12 cellular contexts compared by ENCODE assay signal in genomic region chr6:148969679-148970078, GRCh38.
DNase-seq lines count a peak whose midpoint lies in the region; TF ChIP-seq lines count a peak whose summit lies in the region.
"Had no signal": no experiment of that assay in that cellular context is flagged by ENCODE, and none has a peak within 500 bp of the region (broad histone marks: within the 10 kb centered on the region; RNA-seq: fewer than 3 reads in every experiment).

No MANE protein-coding gene starts in this region.

- H2AK5ac ChIP-seq in trophoblast cell (ENCODE audit: low read length): no peak overlapping the region

- no peak overlapping the region for H2AFZ ChIP-seq in trophoblast cell (ENCODE audit: insufficient read depth, low read length, poor library complexity)

- H3K4ac ChIP-seq in trophoblast cell (ENCODE audit: low read depth, low read length): no peak overlapping the region

- H3K27ac ChIP-seq in trophoblast cell (ENCODE audit: low read depth, low read length): no peak overlapping the region
- H3K27ac ChIP-seq in CD8-positive, alpha-beta memory T cell (ENCODE audit: low read depth, low read length): no peak overlapping the region

- WGBS in trophoblast cell (ENCODE audit: extremely low coverage, insufficient coverage, insufficient read length): no CpG with 5 or more reads among the region's 10 CpGs

- intact Hi-C loops in CD14-positive monocyte (cut with micrococcal nuclease): no loop called here

- H2BK120ac ChIP-seq in trophoblast cell (ENCODE audit: insufficient read depth, low read length, poor library complexity): no peak overlapping the region

- H4K91ac ChIP-seq in trophoblast cell (ENCODE audit: low read depth, low read length): no peak overlapping the region

- H3K36me3 ChIP-seq in H7 (replicated peaks; ENCODE audit: control insufficient read depth, insufficient read depth, low read length): no peaks in the 10 kb centered on the region; the same call in 1 of the 2 replicates
- H3K36me3 ChIP-seq in trophoblast cell (ENCODE audit: control insufficient read depth in 1 of 2, insufficient read depth in 2 of 2, low read length in 2 of 2): no peaks in the 10 kb centered on the region
- no peaks in the 10 kb centered on the region for H3K36me3 ChIP-seq in CD8-positive, alpha-beta memory T cell (ENCODE audit: insufficient read depth, low read length)

- H3K18ac ChIP-seq in trophoblast cell (ENCODE audit: low read length): no peak overlapping the region

- no peak overlapping the region for H4K8ac ChIP-seq in trophoblast cell (ENCODE audit: low read depth, low read length)

- H3K27ac Mint-ChIP-seq in CD14-positive monocyte: no peak overlapping the region
- H3K27ac Mint-ChIP-seq in CD8-positive, alpha-beta memory T cell: no peak overlapping the region
- H3K27ac Mint-ChIP-seq: activated B cell treated with CpG ODN at 0.5 μM for 24 hours had no signal

- no peak overlapping the region for H2BK12ac ChIP-seq in trophoblast cell (ENCODE audit: low read length)

- no peaks in the 10 kb centered on the region for H3K36me3 Mint-ChIP-seq in CD14-positive monocyte
- peaks cover 0 to 24% (median 1%) of the 10 kb centered on the region in 3 donors for H3K36me3 Mint-ChIP-seq in CD8-positive, alpha-beta memory T cell

- POLR2A ChIA-PET in CD8-positive, alpha-beta memory T cell (lab: Charles Lee): no interaction called here

- peaks cover 0 to 2% of the 10 kb centered on the region in 2 experiments for H3K4me1 ChIP-seq in trophoblast cell (ENCODE audit: control insufficient read depth in 1 of 2, insufficient read depth in 2 of 2, low read length in 2 of 2)
- H3K4me1 ChIP-seq in CD8-positive, alpha-beta memory T cell (ENCODE audit: insufficient read depth, low read length): no peaks in the 10 kb centered on the region

- no peak overlapping the region for H2BK5ac ChIP-seq in trophoblast cell (ENCODE audit: low read depth, low read length, poor library complexity)

- CTCF ChIA-PET in CD8-positive, alpha-beta memory T cell (lab: Charles Lee): no interaction called here

- H3K27me3 Mint-ChIP-seq in CD14-positive monocyte (ENCODE audit: low read depth in 3 of 3): peaks cover 14 to 16% (median 15%) of the 10 kb centered on the region in 3 donors
- H3K27me3 Mint-ChIP-seq in CD8-positive, alpha-beta memory T cell: peaks cover 0 to 4% of the 10 kb centered on the region in 2 donors
- H3K27me3 Mint-ChIP-seq: activated B cell treated with CpG ODN at 0.5 μM for 24 hours had no signal

- H3K9ac ChIP-seq in trophoblast cell (ENCODE audit: low read length): no peak overlapping the region

- no peak overlapping the region for H3K23ac ChIP-seq in trophoblast cell (ENCODE audit: low read length)

- no peaks in the 10 kb centered on the region for H3K9me3 Mint-ChIP-seq in CD14-positive monocyte
- no peaks in the 10 kb centered on the region for H3K9me3 Mint-ChIP-seq in CD8-positive, alpha-beta memory T cell
- H3K9me3 Mint-ChIP-seq: activated B cell treated with CpG ODN at 0.5 μM for 24 hours had no signal

- peaks cover 4% of the 10 kb centered on the region for H3K4me1 Mint-ChIP-seq in CD14-positive monocyte
- H3K4me1 Mint-ChIP-seq in CD8-positive, alpha-beta memory T cell: peaks cover 0 to 12% (median 6%) of the 10 kb centered on the region in 3 donors

- H3K79me1 ChIP-seq in trophoblast cell (ENCODE audit: low read length): no peaks in the 10 kb centered on the region

- no peak overlapping the region for H3K4me3 Mint-ChIP-seq in CD14-positive monocyte
- H3K4me3 Mint-ChIP-seq in CD8-positive, alpha-beta memory T cell: no peak overlapping the region
- H3K4me3 Mint-ChIP-seq: activated B cell treated with CpG ODN at 0.5 μM for 24 hours had no signal

- DNase-seq in H7 (peak; percentile 50), NCI-H345 treated with DMSO at 0.1 percent for 48 hours (lab: John Stamatoyannopoulos, UW; ENCODE audit: unreplicated experiment) (peak; percentile 75), fibroblast of mammary gland (ENCODE audit: low read depth) (peak; percentile 60), trophoblast cell (peak; percentile 62 to 80), SIG-M5 treated with dmso at 0.1 percent for 504 hours (lab: John Stamatoyannopoulos, UW; ENCODE audit: unreplicated experiment) (no peak), CD14-positive monocyte (ENCODE audit: low spot score) (no peak)
- no peak for DNase-seq in CD8-positive, alpha-beta memory T cell
- DNase-seq in stimulated activated CD4-positive, alpha-beta T cell treated with anti-CD3 and anti-CD28 coated beads, Interleukin-4, amount 100 ng/mL, for 1 hour: no peak
- DNase-seq: activated B cell treated with CpG ODN at 0.5 μM for 24 hours; activated gamma-delta T cell treated with Interleukin-2 at 50 U/mL for 16 hours; effector CD4-positive, alpha-beta T cell; occipital lobe had no signal

- H4K12ac ChIP-seq in trophoblast cell (ENCODE audit: low read depth, low read length): no peak overlapping the region

- no peaks in the 10 kb centered on the region for H3K27me3 ChIP-seq in H7 (ENCODE audit: control insufficient read depth, insufficient read depth, low read length)
- no peaks in the 10 kb centered on the region for H3K27me3 ChIP-seq in trophoblast cell (ENCODE audit: insufficient read depth, low read length)
- no peaks in the 10 kb centered on the region for H3K27me3 ChIP-seq in CD8-positive, alpha-beta memory T cell (ENCODE audit: insufficient read depth, low read length, poor library complexity, severe bottlenecking)

- H3K4me2 ChIP-seq in trophoblast cell (ENCODE audit: low read length): no peak overlapping the region

- TF ChIP-seq CTCF in fibroblast of mammary gland (conservative IDR thresholded peaks at IDR 0.05; ENCODE audit: control insufficient read depth, insufficient read depth, low read depth, low read length) (no peak), CD14-positive monocyte (IDR thresholded peaks at IDR 0.05) (no peak)

- no peaks in the 10 kb centered on the region for H3K79me2 ChIP-seq in trophoblast cell (ENCODE audit: control insufficient read depth, insufficient read depth, low read length, poor library complexity)

- no peaks in the 10 kb centered on the region for H3K9me3 ChIP-seq in trophoblast cell (ENCODE audit: insufficient read depth, low read depth, low read length)
- no peaks in the 10 kb centered on the region for H3K9me3 ChIP-seq in CD8-positive, alpha-beta memory T cell (ENCODE audit: low read length)

- no peak overlapping the region for H3K4me3 ChIP-seq in H7 (ENCODE audit: insufficient read depth, low read depth, low read length)
- H3K4me3 ChIP-seq in fibroblast of mammary gland (ENCODE audit: control insufficient read depth, low read depth, low read length): no peak overlapping the region
- H3K4me3 ChIP-seq in trophoblast cell (ENCODE audit: low read depth, low read length): no peak overlapping the region
- no peak overlapping the region for H3K4me3 ChIP-seq in CD8-positive, alpha-beta memory T cell (ENCODE audit: low read length)

- no peak overlapping the region for H3K14ac ChIP-seq in trophoblast cell (ENCODE audit: low read length)

Comparison
In these comparisons a context has a peak if more than half of its experiments do, and no peak if none do; other contexts are left out.
1. DNase-seq: peak in H7 (single experiment), NCI-H345 treated with DMSO at 0.1 percent for 48 hours (single experiment), fibroblast of mammary gland (single experiment) and trophoblast cell (2 of 2); none in SIG-M5 treated with dmso at 0.1 percent for 504 hours (single experiment), CD14-positive monocyte (single experiment), CD8-positive, alpha-beta memory T cell (0 of 5) and stimulated activated CD4-positive, alpha-beta T cell treated with anti-CD3 and anti-CD28 coated beads, Interleukin-4, amount 100 ng/mL, for 1 hour (single experiment).